Comparison of ENCODE assay signal across 17 cellular contexts in the genomic region with DNA sequence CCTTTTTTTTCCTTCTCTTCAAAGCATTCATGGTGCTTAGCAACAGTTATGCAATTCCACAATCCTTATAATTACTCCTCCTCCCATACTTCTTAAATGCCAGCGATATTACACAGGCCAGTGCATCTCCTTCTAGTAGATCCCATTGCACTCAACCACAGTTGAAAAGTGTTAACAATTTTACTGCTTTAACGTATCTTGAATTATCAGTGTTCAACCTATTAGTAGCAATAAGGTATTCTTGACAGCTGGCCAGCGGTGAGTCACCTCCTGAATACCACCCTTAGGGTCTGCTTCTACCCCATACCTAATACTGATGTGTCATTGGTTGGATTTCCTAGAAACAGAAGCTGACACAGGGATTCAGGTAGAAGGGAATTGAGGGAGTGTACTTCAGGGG.
"Had no signal": no experiment of that assay in that cellular context is flagged by ENCODE, and none has a peak within 500 bp of the region (broad histone marks: within the 10 kb centered on the region; RNA-seq: fewer than 3 reads in every experiment).

No MANE protein-coding gene starts in this region.

- H3K4me1 Mint-ChIP-seq: stimulated activated naive CD8-positive, alpha-beta T cell treated with anti-CD3 and anti-CD28 coated beads, Interleukin-15, amount 100 ng/mL, for 72 hours had no signal

- H3K27ac ChIP-seq: dorsolateral prefrontal cortex, esophagus muscularis mucosa, heart left ventricle, pancreas, thoracic aorta, uterus had no signal

- H3K27me3 ChIP-seq: dorsolateral prefrontal cortex, esophagus muscularis mucosa, heart left ventricle, pancreas, uterus had no signal

- DNase-seq: activated CD4-positive, alpha-beta memory T cell treated with anti-CD3 and anti-CD28 coated beads for 36 hours; activated CD4-positive, alpha-beta T cell treated with anti-CD3 and anti-CD28 coated beads for 1 hour; activated effector memory CD4-positive, alpha-beta T cell treated with anti-CD3 and anti-CD28 coated beads, Interleukin-2, amount 50 U/mL, for 16 hours; activated T-cell treated with anti-CD3 and anti-CD28 coated beads, Interleukin-2, amount 50 U/mL, for 4 hours; dorsolateral prefrontal cortex; foreskin fibroblast; heart left ventricle; kidney glomerular epithelial cell; midbrain; pancreas; stimulated activated CD4-positive, alpha-beta T cell treated with anti-CD3 and anti-CD28 coated beads, Interleukin-15, amount 100 ng/mL, for 24 hours; stimulated activated CD4-positive, alpha-beta T cell treated with anti-CD3 and anti-CD28 coated beads, Interleukin-4, amount 100 ng/mL, for 4 hours; stimulated activated naive CD8-positive, alpha-beta T cell treated with anti-CD3 and anti-CD28 coated beads, Interleukin-15, amount 100 ng/mL, for 72 hours; uterus had no signal

- H3K9me3 ChIP-seq: esophagus muscularis mucosa, heart left ventricle, pancreas, thoracic aorta, uterus had no signal

- H3K4me3 ChIP-seq: dorsolateral prefrontal cortex, esophagus muscularis mucosa, heart left ventricle, pancreas, thoracic aorta, uterus had no signal

- H3K36me3 ChIP-seq: esophagus muscularis mucosa, heart left ventricle, pancreas, thoracic aorta, uterus had no signal

- H3K9me3 Mint-ChIP-seq: activated T-cell treated with anti-CD3 and anti-CD28 coated beads, Interleukin-2, amount 50 U/mL, for 4 hours had no signal

- H3K27ac Mint-ChIP-seq: activated CD4-positive, alpha-beta memory T cell treated with anti-CD3 and anti-CD28 coated beads for 36 hours; activated naive CD8-positive, alpha-beta T cell; stimulated activated naive CD8-positive, alpha-beta T cell treated with anti-CD3 and anti-CD28 coated beads, Interleukin-15, amount 100 ng/mL, for 72 hours had no signal

- H3K36me3 Mint-ChIP-seq: activated CD4-positive, alpha-beta memory T cell treated with anti-CD3 and anti-CD28 coated beads for 36 hours; activated naive CD8-positive, alpha-beta T cell had no signal

- H3K4me1 ChIP-seq: esophagus muscularis mucosa, heart left ventricle, pancreas, uterus had no signal

- H3K4me3 Mint-ChIP-seq: activated CD4-positive, alpha-beta memory T cell treated with anti-CD3 and anti-CD28 coated beads for 36 hours; activated naive CD8-positive, alpha-beta T cell; activated T-cell treated with anti-CD3 and anti-CD28 coated beads, Interleukin-2, amount 50 U/mL, for 4 hours; stimulated activated naive CD8-positive, alpha-beta T cell treated with anti-CD3 and anti-CD28 coated beads, Interleukin-15, amount 100 ng/mL, for 72 hours had no signal
